ENCODE assay signal across 32 cellular contexts in genomic region chr1:222204475-222204874, GRCh38.
"Had no signal": no experiment of that assay in that cellular context is flagged by ENCODE, and none has a peak within 500 bp of the region (broad histone marks: within the 10 kb centered on the region; RNA-seq: fewer than 3 reads in every experiment).

No MANE protein-coding gene starts in this region.

- ATAC-seq: activated CD4-positive, alpha-beta T cell treated with anti-CD3 and anti-CD28 coated beads for 36 hours; activated CD4-positive, CD25-positive, alpha-beta regulatory T cell treated with anti-CD3 and anti-CD28 coated beads, Interleukin-2, amount 50 U/mL, for 24 hours; activated CD8-positive, alpha-beta memory T cell treated with anti-CD3 and anti-CD28 coated beads, Interleukin-2, amount 10 ng/mL, durations not matched to agents 7 days and 5 days; activated CD8-positive, alpha-beta T cell treated with anti-CD3 and anti-CD28 coated beads, Interleukin-2, amount 10 ng/mL, durations not matched to agents 7 days and 5 days; activated naive CD8-positive, alpha-beta T cell treated with anti-CD3 and anti-CD28 coated beads, Interleukin-2, amount 50 U/mL, for 24 hours; WTC11 had no signal

- H3K4me1 ChIP-seq: ascending aorta had no signal

- H3K36me3 ChIP-seq: ascending aorta, cardiac muscle cell, WERI-Rb-1 had no signal

- H3K27me3 ChIP-seq: ascending aorta, cardiac muscle cell had no signal

- H3K27ac ChIP-seq: ascending aorta, cardiac muscle cell, WERI-Rb-1 had no signal

- H3K4me3 ChIP-seq: ascending aorta, cardiac muscle cell had no signal

- H3K9me3 ChIP-seq: ascending aorta had no signal

- DNase-seq: activated CD4-positive, alpha-beta memory T cell treated with anti-CD3 and anti-CD28 coated beads, Interleukin-2, amount 10 ng/mL, durations not matched to agents 7 days and 5 days; activated CD4-positive, alpha-beta T cell treated with anti-CD3 and anti-CD28 coated beads for 1 hour; activated CD4-positive, alpha-beta T cell treated with anti-CD3 and anti-CD28 coated beads for 36 hours; activated CD4-positive, alpha-beta T cell treated with anti-CD3 and anti-CD28 coated beads for 48 hours; activated CD4-positive, alpha-beta T cell treated with anti-CD3 and anti-CD28 coated beads, Interleukin-2, amount 10 ng/mL, durations not matched to agents 7 days and 5 days; activated CD4-positive, alpha-beta T cell treated with anti-CD3 and anti-CD28 coated beads, Interleukin-2, amount 50 U/mL, for 48 hours; activated CD4-positive, CD25-positive, alpha-beta regulatory T cell; activated CD8-positive, alpha-beta memory T cell treated with anti-CD3 and anti-CD28 coated beads for 24 hours; activated CD8-positive, alpha-beta memory T cell treated with anti-CD3 and anti-CD28 coated beads, Interleukin-2, amount 10 ng/mL, durations not matched to agents 7 days and 5 days; activated CD8-positive, alpha-beta memory T cell treated with anti-CD3 and anti-CD28 coated beads, Interleukin-2, amount 50 U/mL, for 48 hours; activated CD8-positive, alpha-beta T cell treated with anti-CD3 and anti-CD28 coated beads, Interleukin-2, amount 10 ng/mL, durations not matched to agents 7 days and 5 days; activated effector memory CD4-positive, alpha-beta T cell treated with Interleukin-2 at 50 U/mL for 16 hours; activated gamma-delta T cell; activated naive CD4-positive, alpha-beta T cell treated with anti-CD3 and anti-CD28 coated beads, Interleukin-2, amount 10 ng/mL, durations not matched to agents 7 days and 5 days; activated naive CD4-positive, alpha-beta T cell treated with Interleukin-2 at 50 U/mL for 16 hours; activated naive CD8-positive, alpha-beta T cell treated with anti-CD3 and anti-CD28 coated beads, Interleukin-2, amount 10 ng/mL, durations not matched to agents 7 days and 5 days; activated naive CD8-positive, alpha-beta T cell treated with anti-CD3 and anti-CD28 coated beads, Interleukin-2, amount 50 U/mL, for 24 hours; activated T-cell treated with anti-CD3 and anti-CD28 coated beads, Interleukin-2, amount 50 U/mL, for 24 hours; activated T-cell treated with anti-CD3 and anti-CD28 coated beads, Interleukin-2, amount 50 U/mL, for 48 hours; amygdala; anterior cingulate cortex; caudate nucleus; cerebellar nuclear complex; T-helper 1 cell; T-helper 2 cell; T-helper 9 cell; WERI-Rb-1 had no signal

- FAIRE-seq: TTC549 had no signal
